Comparison of ENCODE assay signal across 1 cellular context in genomic region chr19:50827476-50827875, GRCh38.
TF ChIP-seq lines count a peak whose summit lies in the region.

No MANE protein-coding gene starts in this region.

TF ChIP-seq in H1, 55 proteins besides CTCF, POLR2A, EP300 and RAD21:
- TF ChIP-seq KDM4A (IDR thresholded peaks at IDR 0.05; ENCODE audit: low read depth, low read length, severe bottlenecking) (no peak), SIX5 (IDR thresholded peaks at IDR 0.05; ENCODE audit: low read depth, low read length) (no peak), POU5F1 (IDR thresholded peaks at IDR 0.05; ENCODE audit: low read depth, low read length) (no peak), NRF1 (IDR thresholded peaks at IDR 0.05; ENCODE audit: low read depth, low read length) (no peak), JUND (IDR thresholded peaks at IDR 0.05; ENCODE audit: low read length) (no peak), EZH2 (IDR thresholded peaks at IDR 0.05; ENCODE audit: low read depth, low read length, severe bottlenecking) (no peak), HDAC2 (IDR thresholded peaks at IDR 0.05; ENCODE audit: borderline replicate concordance in 1 of 2, low read depth in 2 of 2, low read length in 2 of 2) (no peak), TEAD4 (IDR thresholded peaks at IDR 0.05; ENCODE audit: low read depth, low read length) (no peak), CHD7 (IDR thresholded peaks at IDR 0.05; ENCODE audit: insufficient replicate concordance, low read length) (no peak), E2F6 (IDR thresholded peaks at IDR 0.05) (no peak), SP1 (IDR thresholded peaks at IDR 0.05; ENCODE audit: low read depth, low read length) (no peak)
TF ChIP-seq in H1: peak in this region for 0.
